ENCODE assay signal across 8 cellular contexts in genomic region chr16:15072291-15072769, GRCh38. TPM values are rescaled to one million over a fixed set of nuclear protein-coding genes. Genes with fewer than 3 reads are reported as not detected.
DNase-seq lines count a peak whose midpoint lies in the region; ATAC-seq, FAIRE-seq and TF ChIP-seq lines count a peak whose summit lies in the region.
"Not testable (repeated sequence)": the region's sequence is repeated elsewhere in the genome, so short reads cannot be mapped to it uniquely, and the experiment has no call there.

No MANE protein-coding gene starts in this region.

- peak; percentile 71 for FAIRE-seq in RCC 7860 (lab: Jason Lieb, UNC)

- H3K9me3 Mint-ChIP-seq in H9; activated naive CD8-positive, alpha-beta T cell treated with anti-CD3 and anti-CD28 coated beads, Interleukin-2, amount 10 ng/mL, durations not matched to agents 7 days and 5 days; naive thymus-derived CD4-positive, alpha-beta T cell; stimulated activated naive B cell treated with anti-CD40 and anti-IgM and Interleukin-4, amounts not matched to agents 10 μg/mL and 1 μg/mL and 100 μg/mL, for 72 hours: not testable (repeated sequence)

- H4K20me1 ChIP-seq in H9 (ENCODE audit: control insufficient read depth, insufficient read depth, insufficient read length), result not testable (repeated sequence)

- H3T11ph ChIP-seq in H9 (ENCODE audit: low read length), result not testable (repeated sequence)

- H4K8ac ChIP-seq in H9 (replicated peaks; ENCODE audit: insufficient read length, low read depth, low read length), result not testable (repeated sequence)

- not testable (repeated sequence) for H2AFZ ChIP-seq in H9 (ENCODE audit: low read length)

- H3K36me3 ChIP-seq in naive thymus-derived CD4-positive, alpha-beta T cell (ENCODE audit: control insufficient read depth in 2 of 3, insufficient read depth in 3 of 3, low read length in 3 of 3), result peaks cover 20 to 48% (median 22%) of the 10 kb centered on the region in 3 experiments

- TF ChIP-seq CTCF in C4-2B (conservative IDR thresholded peaks at IDR 0.05) (peak; percentile 73), H9 (conservative IDR thresholded peaks at IDR 0.05) (peak; percentile 54), dorsolateral prefrontal cortex (IDR thresholded peaks at IDR 0.05 in 54 of 56, conservative IDR thresholded peaks at IDR 0.05 in 2 of 56; ENCODE audit: low read depth in 1 of 56, partially characterized antibody in 56 of 56) (peak in 44 of 56 donors; percentile 10 to 68 (median 45))

- WGBS in H9 (ENCODE audit: extremely low coverage, insufficient read length, low lambda C conversion rate), result no CpG with 5 or more reads among the region's 10 CpGs

- not testable (repeated sequence) for H3K14ac ChIP-seq in H9 (ENCODE audit: insufficient read depth, low read length)

- H3K79me1 ChIP-seq in H9 (ENCODE audit: insufficient read depth, low read depth, low read length, poor library complexity, severe bottlenecking), result not testable (repeated sequence)

- not testable (repeated sequence) for H3K56ac ChIP-seq in H9 (ENCODE audit: insufficient read length, low read depth, low read length)

- intact Hi-C loops in dorsolateral prefrontal cortex (cut with DNase I); left cardiac atrium (cut with DNase I): not testable (repeated sequence)
- intact Hi-C loops in naive thymus-derived CD4-positive, alpha-beta T cell (cut with micrococcal nuclease), result loop anchor here in 1 of 2 donors (10.0 kb wide), 1 partner anchor 1052 kb away; no protein-coding TSS in a partner anchor

- not testable (repeated sequence) for H3K27ac ChIP-seq in C4-2B; H9 (ENCODE audit: insufficient read length, low read depth, low read length); naive thymus-derived CD4-positive, alpha-beta T cell (ENCODE audit: low read depth, low read length)
- H3K27ac ChIP-seq in dorsolateral prefrontal cortex, result peak overlapping the region in 1 of 59 donors; percentile 22

- H2BK120ac ChIP-seq in H9 (ENCODE audit: low read depth, low read length, poor library complexity, severe bottlenecking), result not testable (repeated sequence)

- not testable (repeated sequence) for H4K91ac ChIP-seq in H9 (ENCODE audit: insufficient read length, low read depth, low read length)

- H2BK5ac ChIP-seq in H9 (ENCODE audit: insufficient read length, low read length), result not testable (repeated sequence)

- H3K9ac ChIP-seq in H9 (ENCODE audit: extremely low read depth, insufficient read length, low read length), result not testable (repeated sequence)

- H3K79me2 ChIP-seq in H9 (ENCODE audit: insufficient read depth, low read length), result not testable (repeated sequence)

- H3K9me3 ChIP-seq in H9 (ENCODE audit: control insufficient read depth, low read depth, low read length); naive thymus-derived CD4-positive, alpha-beta T cell (ENCODE audit: control insufficient read depth in 2 of 3, low read length in 3 of 3): not testable (repeated sequence)

- POLR2A ChIA-PET in activated naive CD8-positive, alpha-beta T cell treated with anti-CD3 and anti-CD28 coated beads, Interleukin-2, amount 10 ng/mL, durations not matched to agents 7 days and 5 days (lab: Charles Lee), result not testable (repeated sequence)
- POLR2A ChIA-PET in naive thymus-derived CD4-positive, alpha-beta T cell (lab: Charles Lee), result interaction anchor here (1.4 kb wide), 1 partner anchor 16 kb away, joined by 4 read pairs; no protein-coding TSS in a partner anchor

- H2BK15ac ChIP-seq in H9 (ENCODE audit: low read depth, low read length), result not testable (repeated sequence)

- not testable (repeated sequence) for H3K4me2 ChIP-seq in H9 (ENCODE audit: insufficient read depth, insufficient read length, low read length)

- not testable (repeated sequence) for H3K23me2 ChIP-seq in H9 (ENCODE audit: insufficient read length, low read depth, low read length, poor library complexity, severe bottlenecking)

- H2BK12ac ChIP-seq in H9 (ENCODE audit: insufficient read length, low read depth, low read length), result not testable (repeated sequence)

- not testable (repeated sequence) for H3K27me3 Mint-ChIP-seq in H9 (ENCODE audit: low read depth); activated naive CD8-positive, alpha-beta T cell treated with anti-CD3 and anti-CD28 coated beads, Interleukin-2, amount 10 ng/mL, durations not matched to agents 7 days and 5 days; naive thymus-derived CD4-positive, alpha-beta T cell; stimulated activated naive B cell treated with anti-CD40 and anti-IgM and Interleukin-4, amounts not matched to agents 10 μg/mL and 1 μg/mL and 100 μg/mL, for 72 hours

- CTCF ChIA-PET in naive thymus-derived CD4-positive, alpha-beta T cell (lab: Charles Lee), result interaction anchor here (0.6 to 1.0 kb wide), 4 partner anchors 50 to 852 kb away, joined by 3 to 4 read pairs (median 3); no protein-coding TSS in a partner anchor

- H3K4ac ChIP-seq in H9 (ENCODE audit: low read depth, low read length), result not testable (repeated sequence)

- peaks cover 34 to 81% (median 73%) of the 10 kb centered on the region in 3 experiments for H3K36me3 Mint-ChIP-seq in H9 (ENCODE audit: insufficient read depth in 1 of 3, low read depth in 3 of 3)
- H3K36me3 Mint-ChIP-seq in activated naive CD8-positive, alpha-beta T cell treated with anti-CD3 and anti-CD28 coated beads, Interleukin-2, amount 10 ng/mL, durations not matched to agents 7 days and 5 days, result not testable (repeated sequence)
- peaks cover 6 to 35% (median 17%) of the 10 kb centered on the region in 5 donors for H3K36me3 Mint-ChIP-seq in naive thymus-derived CD4-positive, alpha-beta T cell
- peaks cover 27 to 28% of the 10 kb centered on the region in 2 donors for H3K36me3 Mint-ChIP-seq in stimulated activated naive B cell treated with anti-CD40 and anti-IgM and Interleukin-4, amounts not matched to agents 10 μg/mL and 1 μg/mL and 100 μg/mL, for 72 hours

- H3K4me3 Mint-ChIP-seq in H9; activated naive CD8-positive, alpha-beta T cell treated with anti-CD3 and anti-CD28 coated beads, Interleukin-2, amount 10 ng/mL, durations not matched to agents 7 days and 5 days; naive thymus-derived CD4-positive, alpha-beta T cell; stimulated activated naive B cell treated with anti-CD40 and anti-IgM and Interleukin-4, amounts not matched to agents 10 μg/mL and 1 μg/mL and 100 μg/mL, for 72 hours: not testable (repeated sequence)

- H3K4me1 ChIP-seq in H9 (ENCODE audit: insufficient read depth, low read length); naive thymus-derived CD4-positive, alpha-beta T cell (ENCODE audit: control insufficient read depth in 2 of 2, insufficient read depth in 2 of 2, low read length in 2 of 2): not testable (repeated sequence)

- not testable (repeated sequence) for H3K18ac ChIP-seq in H9 (ENCODE audit: insufficient read length, low read depth, low read length)

- not testable (repeated sequence) for H3K4me3 ChIP-seq in dorsolateral prefrontal cortex; naive thymus-derived CD4-positive, alpha-beta T cell (ENCODE audit: low read length)

- not testable (repeated sequence) for DNase-seq in H9; RCC 7860 (ENCODE audit: low spot score); activated naive CD8-positive, alpha-beta T cell treated with anti-CD3 and anti-CD28 coated beads, Interleukin-2, amount 10 ng/mL, durations not matched to agents 7 days and 5 days; dorsolateral prefrontal cortex; left cardiac atrium; stimulated activated naive B cell treated with anti-CD40 and anti-IgM and Interleukin-4, amounts not matched to agents 10 μg/mL and 1 μg/mL and 100 μg/mL, for 72 hours
- peak in 1 of 9 donors; percentile 18 for DNase-seq in naive thymus-derived CD4-positive, alpha-beta T cell

- ATAC-seq in activated naive CD8-positive, alpha-beta T cell treated with anti-CD3 and anti-CD28 coated beads, Interleukin-2, amount 10 ng/mL, durations not matched to agents 7 days and 5 days (ENCODE audit: low read depth), result peak; percentile 56
- peak; percentile 85 to 87 for ATAC-seq in left cardiac atrium
- peak; percentile 88 for ATAC-seq in naive thymus-derived CD4-positive, alpha-beta T cell
- peak; percentile 56 to 75 for ATAC-seq in stimulated activated naive B cell treated with anti-CD40 and anti-IgM and Interleukin-4, amounts not matched to agents 10 μg/mL and 1 μg/mL and 100 μg/mL, for 72 hours (replicated peaks)

- H4K5ac ChIP-seq in H9 (ENCODE audit: insufficient read length, low read depth, low read length), result not testable (repeated sequence)

- not testable (repeated sequence) for H3K27me3 ChIP-seq in H9 (ENCODE audit: insufficient read depth, low read length); dorsolateral prefrontal cortex; naive thymus-derived CD4-positive, alpha-beta T cell (ENCODE audit: control insufficient read depth in 2 of 2, insufficient read depth in 2 of 2, low read length in 2 of 2)

- peak overlapping the region in 2 of 3 experiments; percentile 61 to 70; a peak in 5 of 7 replicates for H3K27ac Mint-ChIP-seq in H9
- H3K27ac Mint-ChIP-seq in activated naive CD8-positive, alpha-beta T cell treated with anti-CD3 and anti-CD28 coated beads, Interleukin-2, amount 10 ng/mL, durations not matched to agents 7 days and 5 days; stimulated activated naive B cell treated with anti-CD40 and anti-IgM and Interleukin-4, amounts not matched to agents 10 μg/mL and 1 μg/mL and 100 μg/mL, for 72 hours: not testable (repeated sequence)
- H3K27ac Mint-ChIP-seq in naive thymus-derived CD4-positive, alpha-beta T cell, result peak overlapping the region in 3 of 9 donors; percentile 16 to 59 (median 49)

- not testable (repeated sequence) for H2BK20ac ChIP-seq in H9 (ENCODE audit: low read depth, low read length, poor library complexity, severe bottlenecking)

- not testable (repeated sequence) for H3K23ac ChIP-seq in H9 (ENCODE audit: insufficient read length, low read depth, low read length)

- not testable (repeated sequence) for H3K4me1 Mint-ChIP-seq in H9; activated naive CD8-positive, alpha-beta T cell treated with anti-CD3 and anti-CD28 coated beads, Interleukin-2, amount 10 ng/mL, durations not matched to agents 7 days and 5 days; naive thymus-derived CD4-positive, alpha-beta T cell; stimulated activated naive B cell treated with anti-CD40 and anti-IgM and Interleukin-4, amounts not matched to agents 10 μg/mL and 1 μg/mL and 100 μg/mL, for 72 hours

- H2AK5ac ChIP-seq in H9 (ENCODE audit: insufficient read length, low read length), result not testable (repeated sequence)

RNA-seq across cellular contexts. Expression of gene NTAN1, which starts 16.5 kb away (rescaled TPM):
- total RNA-seq in H9 (2021) (38.8 and 39.1 TPM in 2 replicates), dorsolateral prefrontal cortex (10 to 100 TPM; 18.5 to 48.8 (median 31.9) TPM), left cardiac atrium (10 to 100 TPM; 25.8 to 30.4 TPM)
- 10 to 100 TPM; 47.2 to 49.9 TPM for total RNA-seq in activated naive CD8-positive, alpha-beta T cell treated with anti-CD3 and anti-CD28 coated beads, Interleukin-2, amount 10 ng/mL, durations not matched to agents 7 days and 5 days
- 10 to 100 TPM; 26.1 to 39.2 (median 28.7) TPM for total RNA-seq in naive thymus-derived CD4-positive, alpha-beta T cell
- 10 to 100 TPM; 50.3 to 54.0 TPM for polyA plus RNA-seq in naive thymus-derived CD4-positive, alpha-beta T cell

RNA-seq across cellular contexts. Expression of gene RRN3, which starts 21.7 kb away (rescaled TPM):
- 40.9 and 44.3 TPM in 2 replicates for total RNA-seq in H9 (2021)
- total RNA-seq in activated naive CD8-positive, alpha-beta T cell treated with anti-CD3 and anti-CD28 coated beads, Interleukin-2, amount 10 ng/mL, durations not matched to agents 7 days and 5 days, result 10 to 100 TPM; 31.3 to 31.5 TPM
- 10 to 100 TPM; 19.2 to 37.4 (median 27.2) TPM for total RNA-seq in dorsolateral prefrontal cortex
- 10 to 100 TPM; 20.0 to 25.6 TPM for total RNA-seq in left cardiac atrium
- 10 to 100 TPM; 27.3 to 46.9 (median 40.4) TPM for total RNA-seq in naive thymus-derived CD4-positive, alpha-beta T cell
- 10 to 100 TPM; 29.0 to 36.5 TPM for polyA plus RNA-seq in naive thymus-derived CD4-positive, alpha-beta T cell
